1 cellular context compared by ENCODE assay signal in the genomic region with DNA sequence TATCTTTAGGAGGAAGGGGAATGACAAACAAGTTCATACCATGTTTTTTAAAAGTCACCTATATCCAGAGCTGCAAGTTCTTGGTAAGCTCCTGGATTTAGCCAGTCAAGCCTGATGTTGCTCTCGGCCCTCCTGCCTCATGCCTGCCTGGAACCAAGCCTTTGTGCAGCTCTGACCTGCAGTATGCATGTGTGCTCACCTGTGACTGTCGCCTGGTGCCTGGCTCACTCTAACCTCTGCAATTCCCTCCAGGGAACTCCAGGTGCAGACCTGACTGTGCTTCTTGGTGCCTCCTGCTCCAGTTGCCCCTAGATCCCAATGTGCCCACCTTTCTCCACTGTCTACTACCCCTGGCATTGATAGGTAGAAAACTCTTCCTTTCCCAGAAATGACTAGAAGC.
TF ChIP-seq lines count a peak whose summit lies in the region.

No MANE protein-coding gene starts in this region.

TF ChIP-seq in WTC11, 78 proteins besides CTCF, POLR2A, EP300 and RAD21 (continued from another document):
- TF ChIP-seq, protein P1, sequence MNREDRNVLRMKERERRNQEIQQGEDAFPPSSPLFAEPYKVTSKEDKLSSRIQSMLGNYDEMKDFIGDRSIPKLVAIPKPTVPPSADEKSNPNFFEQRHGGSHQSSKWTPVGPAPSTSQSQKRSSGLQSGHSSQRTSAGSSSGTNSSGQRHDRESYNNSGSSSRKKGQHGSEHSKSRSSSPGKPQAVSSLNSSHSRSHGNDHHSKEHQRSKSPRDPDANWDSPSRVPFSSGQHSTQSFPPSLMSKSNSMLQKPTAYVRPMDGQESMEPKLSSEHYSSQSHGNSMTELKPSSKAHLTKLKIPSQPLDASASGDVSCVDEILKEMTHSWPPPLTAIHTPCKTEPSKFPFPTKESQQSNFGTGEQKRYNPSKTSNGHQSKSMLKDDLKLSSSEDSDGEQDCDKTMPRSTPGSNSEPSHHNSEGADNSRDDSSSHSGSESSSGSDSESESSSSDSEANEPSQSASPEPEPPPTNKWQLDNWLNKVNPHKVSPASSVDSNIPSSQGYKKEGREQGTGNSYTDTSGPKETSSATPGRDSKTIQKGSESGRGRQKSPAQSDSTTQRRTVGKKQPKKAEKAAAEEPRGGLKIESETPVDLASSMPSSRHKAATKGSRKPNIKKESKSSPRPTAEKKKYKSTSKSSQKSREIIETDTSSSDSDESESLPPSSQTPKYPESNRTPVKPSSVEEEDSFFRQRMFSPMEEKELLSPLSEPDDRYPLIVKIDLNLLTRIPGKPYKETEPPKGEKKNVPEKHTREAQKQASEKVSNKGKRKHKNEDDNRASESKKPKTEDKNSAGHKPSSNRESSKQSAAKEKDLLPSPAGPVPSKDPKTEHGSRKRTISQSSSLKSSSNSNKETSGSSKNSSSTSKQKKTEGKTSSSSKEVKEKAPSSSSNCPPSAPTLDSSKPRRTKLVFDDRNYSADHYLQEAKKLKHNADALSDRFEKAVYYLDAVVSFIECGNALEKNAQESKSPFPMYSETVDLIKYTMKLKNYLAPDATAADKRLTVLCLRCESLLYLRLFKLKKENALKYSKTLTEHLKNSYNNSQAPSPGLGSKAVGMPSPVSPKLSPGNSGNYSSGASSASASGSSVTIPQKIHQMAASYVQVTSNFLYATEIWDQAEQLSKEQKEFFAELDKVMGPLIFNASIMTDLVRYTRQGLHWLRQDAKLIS (CRISPR knock-in tag; IDR thresholded peaks at IDR 0.05; ENCODE audit: borderline replicate concordance) = no peak
- TF ChIP-seq SOX15 (CRISPR knock-in tag; IDR thresholded peaks at IDR 0.05) (no peak), OVOL2 (CRISPR knock-in tag; IDR thresholded peaks at IDR 0.05; ENCODE audit: borderline replicate concordance) (no peak), TP53 (CRISPR knock-in tag; IDR thresholded peaks at IDR 0.05) (no peak), ZNF317 (CRISPR knock-in tag; IDR thresholded peaks at IDR 0.05; ENCODE audit: borderline replicate concordance, low read depth) (no peak)
- TF ChIP-seq, protein P2, sequence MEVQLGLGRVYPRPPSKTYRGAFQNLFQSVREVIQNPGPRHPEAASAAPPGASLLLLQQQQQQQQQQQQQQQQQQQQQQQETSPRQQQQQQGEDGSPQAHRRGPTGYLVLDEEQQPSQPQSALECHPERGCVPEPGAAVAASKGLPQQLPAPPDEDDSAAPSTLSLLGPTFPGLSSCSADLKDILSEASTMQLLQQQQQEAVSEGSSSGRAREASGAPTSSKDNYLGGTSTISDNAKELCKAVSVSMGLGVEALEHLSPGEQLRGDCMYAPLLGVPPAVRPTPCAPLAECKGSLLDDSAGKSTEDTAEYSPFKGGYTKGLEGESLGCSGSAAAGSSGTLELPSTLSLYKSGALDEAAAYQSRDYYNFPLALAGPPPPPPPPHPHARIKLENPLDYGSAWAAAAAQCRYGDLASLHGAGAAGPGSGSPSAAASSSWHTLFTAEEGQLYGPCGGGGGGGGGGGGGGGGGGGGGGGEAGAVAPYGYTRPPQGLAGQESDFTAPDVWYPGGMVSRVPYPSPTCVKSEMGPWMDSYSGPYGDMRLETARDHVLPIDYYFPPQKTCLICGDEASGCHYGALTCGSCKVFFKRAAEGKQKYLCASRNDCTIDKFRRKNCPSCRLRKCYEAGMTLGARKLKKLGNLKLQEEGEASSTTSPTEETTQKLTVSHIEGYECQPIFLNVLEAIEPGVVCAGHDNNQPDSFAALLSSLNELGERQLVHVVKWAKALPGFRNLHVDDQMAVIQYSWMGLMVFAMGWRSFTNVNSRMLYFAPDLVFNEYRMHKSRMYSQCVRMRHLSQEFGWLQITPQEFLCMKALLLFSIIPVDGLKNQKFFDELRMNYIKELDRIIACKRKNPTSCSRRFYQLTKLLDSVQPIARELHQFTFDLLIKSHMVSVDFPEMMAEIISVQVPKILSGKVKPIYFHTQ (CRISPR knock-in tag; IDR thresholded peaks at IDR 0.05) = no peak
- TF ChIP-seq, protein P3, sequence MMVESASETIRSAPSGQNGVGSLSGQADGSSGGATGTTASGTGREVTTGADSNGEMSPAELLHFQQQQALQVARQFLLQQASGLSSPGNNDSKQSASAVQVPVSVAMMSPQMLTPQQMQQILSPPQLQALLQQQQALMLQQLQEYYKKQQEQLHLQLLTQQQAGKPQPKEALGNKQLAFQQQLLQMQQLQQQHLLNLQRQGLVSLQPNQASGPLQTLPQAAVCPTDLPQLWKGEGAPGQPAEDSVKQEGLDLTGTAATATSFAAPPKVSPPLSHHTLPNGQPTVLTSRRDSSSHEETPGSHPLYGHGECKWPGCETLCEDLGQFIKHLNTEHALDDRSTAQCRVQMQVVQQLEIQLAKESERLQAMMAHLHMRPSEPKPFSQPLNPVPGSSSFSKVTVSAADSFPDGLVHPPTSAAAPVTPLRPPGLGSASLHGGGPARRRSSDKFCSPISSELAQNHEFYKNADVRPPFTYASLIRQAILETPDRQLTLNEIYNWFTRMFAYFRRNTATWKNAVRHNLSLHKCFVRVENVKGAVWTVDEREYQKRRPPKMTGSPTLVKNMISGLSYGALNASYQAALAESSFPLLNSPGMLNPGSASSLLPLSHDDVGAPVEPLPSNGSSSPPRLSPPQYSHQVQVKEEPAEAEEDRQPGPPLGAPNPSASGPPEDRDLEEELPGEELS (CRISPR knock-in tag; IDR thresholded peaks at IDR 0.05) = no peak
